Comparison of ENCODE assay signal across 7 cellular contexts in the genomic region with DNA sequence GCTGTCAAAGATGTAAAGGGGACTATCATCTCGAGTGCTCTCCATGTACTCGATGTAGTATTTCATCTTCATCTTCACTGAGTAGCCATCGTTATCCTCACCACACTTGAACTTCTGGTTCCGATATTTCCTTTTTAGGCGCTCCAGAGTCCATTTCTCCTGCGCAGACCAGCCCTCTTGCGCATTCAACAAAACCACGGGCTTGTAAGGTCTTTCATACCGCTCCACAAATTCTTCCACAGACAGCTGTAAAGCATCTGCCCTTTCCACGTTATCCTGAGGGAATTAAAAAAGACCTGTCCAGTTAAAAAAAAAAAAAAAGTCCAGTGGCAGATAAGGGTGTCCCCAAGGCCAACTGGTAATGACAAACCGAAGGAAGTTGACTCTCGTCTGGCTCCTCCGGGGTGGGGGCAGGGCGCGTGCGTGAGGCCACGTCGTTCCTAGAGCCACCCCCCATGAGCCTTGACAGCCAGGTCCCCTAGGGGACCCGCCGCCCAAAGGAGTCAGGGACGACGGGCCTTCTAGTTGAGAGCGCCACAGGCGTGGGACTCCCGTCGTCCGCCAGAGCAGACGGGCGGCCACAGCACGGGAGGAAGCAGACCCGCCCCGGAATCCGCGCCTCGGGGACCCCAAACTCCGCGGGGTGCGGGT. TPM values are rescaled to one million over a fixed set of nuclear protein-coding genes. Genes with fewer than 3 reads are reported as not detected.
DNase-seq lines count a peak whose midpoint lies in the region; ATAC-seq lines count a peak whose summit lies in the region.

No MANE protein-coding gene starts in this region.

- H3K27me3 ChIP-seq in esophagus (ENCODE audit: control insufficient read depth in 1 of 2, insufficient read depth in 2 of 2, low read length in 2 of 2): no peaks in the 10 kb centered on the region

- peak overlapping the region; percentile 93 to 97 for H3K27ac Mint-ChIP-seq in stimulated activated naive CD8-positive, alpha-beta T cell treated with anti-CD3 and anti-CD28 coated beads, Interleukin-15, amount 100 ng/mL, for 72 hours

- DNase-seq in NOMO-1 treated with DMSO at 0.1 percent for 48 hours (lab: John Stamatoyannopoulos, UW; ENCODE audit: unreplicated experiment): peak; percentile 52
- peak; percentile 64 for DNase-seq in activated T-cell treated with anti-CD3 and anti-CD28 coated beads for 24 hours (ENCODE audit: low read depth)
- DNase-seq in myocyte (ENCODE audit: low read depth): peak; percentile 70
- DNase-seq in stimulated activated naive CD8-positive, alpha-beta T cell treated with anti-CD3 and anti-CD28 coated beads, Interleukin-15, amount 100 ng/mL, for 72 hours: peak; percentile 66 to 80

- peaks cover 0 to 2% of the 10 kb centered on the region in 2 donors for H3K4me1 ChIP-seq in esophagus (ENCODE audit: control insufficient read depth in 2 of 2, insufficient read depth in 2 of 2, low read length in 1 of 2)

- H3K4me3 ChIP-seq in esophagus (ENCODE audit: low read depth in 1 of 2, low read length in 2 of 2): peak overlapping the region; percentile 73 to 74

- peaks cover 78% of the 10 kb centered on the region for H3K4me1 Mint-ChIP-seq in stimulated activated naive CD8-positive, alpha-beta T cell treated with anti-CD3 and anti-CD28 coated beads, Interleukin-15, amount 100 ng/mL, for 72 hours

- H3K27me3 Mint-ChIP-seq in stimulated activated naive CD8-positive, alpha-beta T cell treated with anti-CD3 and anti-CD28 coated beads, Interleukin-15, amount 100 ng/mL, for 72 hours: no peaks in the 10 kb centered on the region

- H3K9me3 ChIP-seq in esophagus (ENCODE audit: control insufficient read depth in 2 of 2, insufficient read depth in 1 of 2, low read depth in 1 of 2, low read length in 1 of 2): no peaks in the 10 kb centered on the region

- no peaks in the 10 kb centered on the region for H3K9me3 Mint-ChIP-seq in stimulated activated naive CD8-positive, alpha-beta T cell treated with anti-CD3 and anti-CD28 coated beads, Interleukin-15, amount 100 ng/mL, for 72 hours

- peaks cover 7 to 14% of the 10 kb centered on the region in 2 donors for H3K36me3 ChIP-seq in esophagus (ENCODE audit: control insufficient read depth in 2 of 2, insufficient read depth in 2 of 2, low read length in 1 of 2)

- peak overlapping the region; percentile 99 to 100 for H3K27ac ChIP-seq in esophagus (ENCODE audit: low read depth in 2 of 2, low read length in 1 of 2)

- peak overlapping the region; percentile 96 to 97 for H3K4me3 Mint-ChIP-seq in stimulated activated naive CD8-positive, alpha-beta T cell treated with anti-CD3 and anti-CD28 coated beads, Interleukin-15, amount 100 ng/mL, for 72 hours

- ATAC-seq in GM18502 (IDR thresholded peaks at IDR 0.05; ENCODE audit: poor library complexity, unreplicated experiment) (peak; percentile 25), HG02610 (IDR thresholded peaks at IDR 0.05; ENCODE audit: unreplicated experiment) (peak; percentile 21)
- ATAC-seq in stimulated activated naive CD8-positive, alpha-beta T cell treated with anti-CD3 and anti-CD28 coated beads, Interleukin-15, amount 100 ng/mL, for 72 hours: peak; percentile 53

- 3 to 4% methylated on average over 38 of the region's 38 CpGs for WGBS in esophagus, 2 donors

RNA-seq across cellular contexts. Expression of gene JMJD6, which starts 0.7 kb away (rescaled TPM):
- polyA plus RNA-seq in esophagus: 10 to 100 TPM; 18.3 to 21.9 TPM
- total RNA-seq in myocyte: 22.5 and 33.8 TPM in 2 replicates
- 31.8 TPM for polyA plus RNA-seq in myocyte (2012)

RNA-seq across cellular contexts. Expression of gene METTL23, which starts 0.9 kb away (rescaled TPM):
- 10 to 100 TPM; 22.9 to 24.0 TPM for polyA plus RNA-seq in esophagus
- total RNA-seq in myocyte: 34.8 and 35.8 TPM in 2 replicates
- polyA plus RNA-seq in myocyte (2012): 40.8 TPM

RNA-seq across cellular contexts. Expression of gene SRSF2, which starts 11.4 kb away (rescaled TPM):
- 100 to 1,000 TPM; 152 to 242 TPM for polyA plus RNA-seq in esophagus
- total RNA-seq in myocyte: 154 and 180 TPM in 2 replicates
- polyA plus RNA-seq in myocyte (2012): 124 TPM

RNA-seq across cellular contexts. Expression of gene MFSD11, which starts 12.2 kb away (rescaled TPM):
- 10 to 100 TPM; 11.3 to 15.4 TPM for polyA plus RNA-seq in esophagus
- 44.1 and 47.2 TPM in 2 replicates for total RNA-seq in myocyte
- polyA plus RNA-seq in myocyte (2012): 32.8 TPM

RNA-seq across cellular contexts. Expression of gene MXRA7, which starts 14.9 kb away (rescaled TPM):
- 10 to 100 TPM; 10.0 to 54.0 TPM for polyA plus RNA-seq in esophagus
- total RNA-seq in myocyte: 716 and 760 TPM in 2 replicates
- 625 TPM for polyA plus RNA-seq in myocyte (2012)

Comparison
In these comparisons a context has a peak if more than half of its experiments do, and no peak if none do; other contexts are left out.
1. Peak in every context shown above with its lines: DNase-seq, ATAC-seq, H3K4me3 ChIP-seq and H3K27ac ChIP-seq.